Comparison of ENCODE assay signal across 7 cellular contexts in the genomic region with DNA sequence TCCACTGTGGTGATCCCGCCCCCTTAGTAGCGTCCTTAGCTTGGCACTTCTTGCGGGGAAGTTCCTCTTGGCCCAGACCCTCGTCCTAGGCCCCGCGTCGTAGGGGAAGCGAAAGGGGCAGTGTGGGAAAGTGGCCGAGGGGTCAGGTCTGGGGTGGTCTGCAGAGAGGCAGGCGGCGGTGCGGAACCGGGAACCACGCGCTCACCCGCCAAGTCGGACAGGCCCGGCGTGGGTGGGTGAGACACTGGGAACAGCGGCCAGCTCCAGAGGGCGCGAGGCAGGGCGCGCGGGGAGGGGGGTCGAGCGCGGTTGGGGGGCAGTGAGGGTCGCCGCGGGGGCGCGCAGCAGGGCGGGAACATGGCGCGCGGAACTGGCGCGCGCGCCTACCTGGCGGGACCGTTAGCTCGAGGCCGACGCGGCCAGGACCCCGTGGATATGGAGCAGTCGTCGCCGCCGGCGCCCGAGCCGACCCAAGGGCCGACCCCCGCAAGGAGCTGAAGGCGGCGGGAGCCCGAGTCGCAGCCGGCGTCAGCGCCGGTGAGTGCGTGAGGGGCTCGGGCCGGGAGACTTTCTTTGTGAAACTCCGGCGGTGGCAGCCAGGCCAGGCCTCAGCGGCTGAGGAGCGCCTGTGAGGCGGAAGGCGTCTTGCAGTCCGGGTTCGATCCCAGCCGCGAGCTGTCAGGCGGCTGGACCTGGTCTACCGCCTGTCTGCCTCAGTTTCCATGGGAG.
"Had no signal": no experiment of that assay in that cellular context is flagged by ENCODE, and none has a peak within 500 bp of the region (broad histone marks: within the 10 kb centered on the region; RNA-seq: fewer than 3 reads in every experiment).

No MANE protein-coding gene starts in this region.

- ATAC-seq: GM23338, HCT116, HepG2 had no signal

- H3K4me3 ChIP-seq: GM23338, HAP-1 had no signal

- H3K4me1 ChIP-seq: HAP-1 had no signal

- H3K9me3 ChIP-seq: HAP-1 had no signal

- H3K36me3 ChIP-seq: HAP-1 had no signal

- DNase-seq: HFFc6, KBM-7 had no signal

- H3K27ac ChIP-seq: HL-60 had no signal
